In the genomic region with DNA sequence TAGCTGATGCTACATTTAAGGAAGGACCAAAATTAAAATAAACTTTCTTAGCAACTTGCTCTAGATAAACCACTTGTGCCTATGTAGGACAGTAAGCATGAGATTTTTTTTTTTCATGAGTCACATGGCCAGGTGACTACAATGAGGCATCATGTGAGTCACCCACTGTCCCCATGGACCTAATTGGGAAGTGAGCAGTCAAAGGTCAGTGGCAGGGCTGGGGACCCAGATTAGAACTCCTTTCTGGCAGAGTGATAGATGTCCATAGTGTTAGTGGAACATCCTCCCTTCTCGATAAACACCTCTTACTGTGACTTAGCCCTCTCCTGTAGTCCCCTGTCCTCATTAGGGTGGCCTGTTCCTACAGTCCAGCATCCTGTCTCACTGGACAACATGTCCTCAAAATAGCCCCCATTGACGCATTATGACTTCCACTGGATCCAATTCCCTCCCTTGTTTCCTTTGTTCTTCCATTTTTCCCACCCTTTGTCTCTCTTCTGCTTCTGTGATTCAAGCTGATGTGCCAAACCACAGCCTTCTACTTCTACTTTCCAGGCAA, we compare ENCODE assay signal across 11 cellular contexts. TPM values are rescaled to one million over a fixed set of nuclear protein-coding genes. Genes with fewer than 3 reads are reported as not detected.
DNase-seq lines count a peak whose midpoint lies in the region; ATAC-seq and TF ChIP-seq lines count a peak whose summit lies in the region.
"Had no signal": no experiment of that assay in that cellular context is flagged by ENCODE, and none has a peak within 500 bp of the region (broad histone marks: within the 10 kb centered on the region; RNA-seq: fewer than 3 reads in every experiment).

No MANE protein-coding gene starts in this region.

- H3K4me1 ChIP-seq in heart left ventricle (peaks cover 0 to 24% (median 8%) of the 10 kb centered on the region in 12 donors), uterus (no peaks in the 10 kb centered on the region)

- ATAC-seq in heart left ventricle, result peak in 3 of 4 donors; percentile 55 to 77 (median 75)
- ATAC-seq in left colon, result peak; percentile 55
- no peak for ATAC-seq in HG03565 (IDR thresholded peaks at IDR 0.05; ENCODE audit: unreplicated experiment)
- ATAC-seq: activated T-cell treated with anti-CD3 and anti-CD28 coated beads, Interleukin-2, amount 50 U/mL, for 4 hours had no signal

- no peak for TF ChIP-seq CTCF in heart left ventricle (IDR thresholded peaks at IDR 0.05)
- no peak for TF ChIP-seq CTCF in uterus (IDR thresholded peaks at IDR 0.05)

- H3K9me3 ChIP-seq in heart left ventricle (no peaks in the 10 kb centered on the region), uterus (no peaks in the 10 kb centered on the region)

- peak overlapping the region in 4 of 12 donors; percentile 30 to 65 (median 40) for H3K27ac ChIP-seq in heart left ventricle
- H3K27ac ChIP-seq in uterus, result peak overlapping the region; percentile 29 to 36

- no peaks in the 10 kb centered on the region for H3K36me3 ChIP-seq in heart left ventricle
- H3K36me3 ChIP-seq in uterus, result no peaks in the 10 kb centered on the region

- intact Hi-C loops in heart left ventricle (cut with DNase I) (loop anchor here in 2 of 10 donors (2.0 to 5.0 kb wide), 2 partner anchors 21 to 34 kb away; no protein-coding TSS in a partner anchor), cardiac septum (cut with DNase I) (no loop called here), left colon (cut with DNase I, micrococcal nuclease) (no loop called here), uterus (cut with DNase I; ENCODE audit: low total_unique reads) (no loop called here)

- H3K27me3 ChIP-seq in heart left ventricle (no peaks in the 10 kb centered on the region), uterus (no peaks in the 10 kb centered on the region)

- TF ChIP-seq POLR2A in heart left ventricle (IDR thresholded peaks at IDR 0.05) (no peak), uterus (IDR thresholded peaks at IDR 0.05) (no peak)

- H3K4me3 ChIP-seq in heart left ventricle, result no peak overlapping the region
- no peak overlapping the region for H3K4me3 ChIP-seq in uterus

- peak in 1 of 5 donors; percentile 65 for DNase-seq in heart left ventricle
- no peak for DNase-seq in cardiac septum (ENCODE audit: low spot score)
- DNase-seq in astrocyte of the hippocampus (ENCODE audit: low read depth, low spot score), result peak; percentile 88
- DNase-seq in left colon, result no peak
- DNase-seq in uterus, result no peak
- DNase-seq in NCI-H2107 (lab: John Stamatoyannopoulos, UW), result no peak
- DNase-seq in NCI-H1105 (lab: John Stamatoyannopoulos, UW), result no peak
- DNase-seq: activated T-cell treated with anti-CD3 and anti-CD28 coated beads, Interleukin-2, amount 50 U/mL, for 4 hours; mesendoderm; stimulated activated CD4-positive, alpha-beta T cell treated with anti-CD3 and anti-CD28 coated beads, Interleukin-15, amount 100 ng/mL, for 24 hours had no signal

- 58 to 73% (median 66%) methylated on average over 2 of the region's 2 CpGs for WGBS in heart left ventricle, 4 donors

RNA-seq across cellular contexts. Expression of a gene that starts 12.4 kb away (rescaled TPM):
- total RNA-seq in heart left ventricle, result 10 to 100 TPM in 2 of 9 donors, 1 to 10 TPM in 7; 2.6 to 14.8 (median 4.8) TPM
- 1 to 10 TPM; 1.3 to 5.0 TPM for polyA plus RNA-seq in heart left ventricle
- 5.7 TPM for total RNA-seq in cardiac septum
- total RNA-seq in left colon, result 10 to 100 TPM in 1 of 2 donors, 1 to 10 TPM in 1; 3.2 to 11.9 TPM
- total RNA-seq in uterus, result 10 to 100 TPM in 3 of 4 donors, 1 to 10 TPM in 1; 7.4 to 28.7 (median 23.5) TPM

RNA-seq across cellular contexts. Expression of a gene that starts 56.9 kb away (rescaled TPM):
- total RNA-seq in heart left ventricle (100 to 1,000 TPM in 3 of 9 donors, 10 to 100 TPM in 6; 24.9 to 186 (median 69.0) TPM), cardiac septum (113 TPM), left colon (not detected), uterus (1 to 10 TPM in 1 of 4 donors, not detected in 3; 3.2 TPM)
- 100 to 1,000 TPM in 1 of 2 donors, 10 to 100 TPM in 1; 33.0 to 750 TPM for polyA plus RNA-seq in heart left ventricle
- total RNA-seq: activated T-cell treated with anti-CD3 and anti-CD28 coated beads, Interleukin-2, amount 50 U/mL, for 4 hours had no signal

RNA-seq across cellular contexts. Expression of a gene that starts 57.7 kb away (rescaled TPM):
- 1 to 10 TPM in 8 of 9 donors, under 1 TPM in 1; 0.63 to 6.1 (median 1.7) TPM for total RNA-seq in heart left ventricle
- polyA plus RNA-seq in heart left ventricle, result 1 to 10 TPM in 1 of 2 donors, under 1 TPM in 1; 0.47 to 1.1 TPM
- total RNA-seq in cardiac septum, result 3.0 TPM
- 1 to 10 TPM; 3.2 to 4.0 TPM for total RNA-seq in left colon
- 10 to 100 TPM in 3 of 4 donors, 1 to 10 TPM in 1; 9.2 to 22.8 (median 14.5) TPM for total RNA-seq in uterus

Comparison
In these comparisons a context has a peak if more than half of its experiments do, and no peak if none do; other contexts are left out.
1. RNA of a gene that starts 56.9 kb away (total RNA-seq): 113 TPM in cardiac septum (single experiment) and 24.9 to 186 TPM in heart left ventricle; 3.2 TPM in uterus and not detected in left colon; every median in the first group is over 4 times any median in the second.